ENCODE assay signal across 8 cellular contexts in the genomic region with DNA sequence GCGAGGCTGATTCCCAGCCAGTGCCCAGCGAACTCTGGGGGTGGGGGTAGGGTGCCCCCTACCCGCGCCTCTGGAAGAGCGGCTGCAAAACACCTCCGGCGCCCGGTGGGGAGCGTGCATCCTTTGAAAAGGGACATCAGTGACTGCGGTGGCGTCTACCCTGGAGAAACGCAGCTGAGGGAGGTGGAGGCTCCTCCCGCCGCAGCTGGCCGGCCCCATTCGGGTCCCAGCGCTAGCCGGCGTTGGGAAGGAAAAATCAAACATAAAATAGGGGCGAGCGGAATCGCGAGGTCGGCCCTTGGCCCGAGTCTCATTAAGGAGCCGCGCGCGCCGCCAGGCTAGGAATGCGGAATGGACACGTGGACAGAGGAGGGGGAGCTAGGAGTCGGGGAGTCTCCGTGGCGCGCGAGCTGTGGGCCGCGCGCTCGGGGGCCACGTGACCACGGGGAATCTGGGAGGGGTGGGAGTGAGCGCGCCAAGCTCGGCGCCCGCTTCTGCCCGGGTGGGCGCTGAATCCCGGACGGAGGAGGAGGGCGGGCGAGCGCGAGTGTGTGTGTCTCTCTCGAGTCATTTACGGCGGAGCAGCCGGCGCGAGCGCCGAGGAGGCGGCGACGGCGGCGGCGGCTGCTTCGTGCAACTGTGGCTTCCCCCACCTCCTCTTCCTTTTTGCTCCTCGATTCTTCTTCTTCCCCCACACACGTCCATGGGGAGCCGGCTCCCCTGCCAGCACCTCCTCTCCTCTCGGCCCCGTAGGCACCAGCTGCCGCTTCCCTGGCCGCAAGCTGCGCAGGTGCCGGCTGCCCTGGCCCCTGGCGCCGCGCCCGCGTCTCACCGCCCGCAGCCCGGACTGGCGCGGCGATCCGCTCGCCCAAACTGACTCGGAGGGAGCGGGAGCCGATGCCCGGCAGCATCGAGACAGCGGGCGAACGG. TPM values are rescaled to one million over a fixed set of nuclear protein-coding genes. Genes with fewer than 3 reads are reported as not detected.
A peak's percentile ranks its signal among the peaks of the same experiment; 100 is the strongest.
DNase-seq lines count a peak whose midpoint lies in the region; ATAC-seq, FAIRE-seq and TF ChIP-seq lines count a peak whose summit lies in the region.

Gene TMEM132E, plus strand, starts transcription at position 566 of the 930 bp plus-strand sequence. CDS start 1,495 bp downstream, outside the sequence.

- H4K20me1 ChIP-seq in astrocyte (ENCODE audit: insufficient read depth, low read length) = no peaks in the 10 kb centered on the region

- intact Hi-C loops in sigmoid colon (cut with DNase I) = no loop called here

- TF ChIP-seq CTCF in astrocyte (IDR thresholded peaks at IDR 0.05; ENCODE audit: insufficient read depth, low read depth, low read length) = no peak
- no peak for TF ChIP-seq CTCF in sigmoid colon (IDR thresholded peaks at IDR 0.05)

- no peak within 1 kb of the TSS for H3K9ac ChIP-seq in astrocyte (ENCODE audit: low read length)

- DNase-seq in COLO668 (lab: John Stamatoyannopoulos, UW; ENCODE audit: unreplicated experiment) = peak; percentile 23
- peak; percentile 11 for DNase-seq in NCI-H128 (lab: John Stamatoyannopoulos, UW; ENCODE audit: unreplicated experiment)
- peak; percentile 6 for DNase-seq in astrocyte (ENCODE audit: low read depth)
- DNase-seq in sigmoid colon = peak; percentile 71
- DNase-seq in NAMALWA (ENCODE audit: low spot score) = no peak
- DNase-seq in HTR-8/SVneo (ENCODE audit: insufficient read length, low spot score) = no peak

- FAIRE-seq in astrocyte (lab: Jason Lieb, UNC) (no peak), HTR-8/SVneo (lab: Jason Lieb, UNC) (no peak)

- no peaks in the 10 kb centered on the region for H3K79me2 ChIP-seq in astrocyte (ENCODE audit: insufficient read depth, low read length)

- H3K27ac ChIP-seq in astrocyte (ENCODE audit: low read depth, low read length) (no peak within 1 kb of the TSS), sigmoid colon (no peak within 1 kb of the TSS)

- H3K4me3 ChIP-seq in astrocyte (ENCODE audit: insufficient read depth, low read depth, low read length) (peak within 1 kb of the TSS; percentile 17), iPS-18c (ENCODE audit: insufficient read depth, low read depth, low read length) (peak within 1 kb of the TSS; percentile 57), sigmoid colon (peak within 1 kb of the TSS; percentile 35 to 60 (median 54))

- no peaks in the 10 kb centered on the region for H3K36me3 Mint-ChIP-seq in astrocyte (ENCODE audit: low read depth, unreplicated experiment)

- peaks cover 8% of the 10 kb centered on the region for H3K4me1 ChIP-seq in astrocyte (ENCODE audit: insufficient read depth, low read length)
- peaks cover 0 to 37% (median 35%) of the 10 kb centered on the region in 4 donors for H3K4me1 ChIP-seq in sigmoid colon

- H3K9me3 ChIP-seq in astrocyte (ENCODE audit: insufficient read depth, low read depth, low read length) = peaks cover 3% of the 10 kb centered on the region
- no peaks in the 10 kb centered on the region for H3K9me3 ChIP-seq in iPS-18c (ENCODE audit: control insufficient read depth, insufficient read depth, low read length)
- peaks cover 0 to 3% (median 0%) of the 10 kb centered on the region in 4 donors for H3K9me3 ChIP-seq in sigmoid colon

- H3K27me3 ChIP-seq in astrocyte (ENCODE audit: insufficient read depth, low read length) (peaks cover 57% of the 10 kb centered on the region), sigmoid colon (peaks cover 43 to 89% (median 58%) of the 10 kb centered on the region in 3 donors)

- TF ChIP-seq POLR2A in sigmoid colon (IDR thresholded peaks at IDR 0.05) = no peak

- H3K36me3 ChIP-seq in astrocyte (ENCODE audit: insufficient read depth, low read length) = no peaks in the 10 kb centered on the region
- no peaks in the 10 kb centered on the region for H3K36me3 ChIP-seq in sigmoid colon

- no peak for ATAC-seq in HG03442 (IDR thresholded peaks at IDR 0.05; ENCODE audit: unreplicated experiment)

- TF ChIP-seq EP300 in sigmoid colon (IDR thresholded peaks at IDR 0.05) = no peak

- peaks cover 11% of the 10 kb centered on the region for H3K9me3 Mint-ChIP-seq in astrocyte (ENCODE audit: unreplicated experiment)

- H2AFZ ChIP-seq in astrocyte (ENCODE audit: low read depth, low read length) = peak within 1 kb of the TSS; percentile 41

- peaks cover 77% of the 10 kb centered on the region for H3K27me3 Mint-ChIP-seq in astrocyte (ENCODE audit: low read depth, unreplicated experiment)

- peak within 1 kb of the TSS; percentile 81 for H3K4me2 ChIP-seq in astrocyte (ENCODE audit: low read length)

- 1% methylated on average over 101 of the region's 101 CpGs for WGBS in sigmoid colon, 2 donors

- H3K4me3 Mint-ChIP-seq in astrocyte (ENCODE audit: unreplicated experiment) = peak within 1 kb of the TSS; percentile 83

- peaks cover 5% of the 10 kb centered on the region for H3K4me1 Mint-ChIP-seq in astrocyte (ENCODE audit: low read depth, unreplicated experiment)

- H3K27ac Mint-ChIP-seq in astrocyte (ENCODE audit: unreplicated experiment) = no peak within 1 kb of the TSS

RNA-seq across cellular contexts. Expression of gene TMEM132E, which starts in this region (rescaled TPM):
- total RNA-seq in astrocyte = 0.18 and 0.26 TPM in 2 replicates
- not detected for total RNA-seq in sigmoid colon
- polyA plus RNA-seq in sigmoid colon = under 1 TPM in 1 of 3 donors, not detected in 2; 0.10 TPM

Comparison
In these comparisons a context has a peak if more than half of its experiments do, and no peak if none do; other contexts are left out.
1. Peak in DNase-seq, H3K4me3 ChIP-seq and H3K4me2 ChIP-seq in astrocyte; RNA of the gene not detected or under 1 TPM.
2. Peak in DNase-seq and H3K4me3 ChIP-seq in sigmoid colon; RNA of the gene not detected or under 1 TPM.
3. DNase-seq: peak in COLO668 (single experiment) and NCI-H128 (single experiment); none in NAMALWA (single experiment) and HTR-8/SVneo (single experiment).
4. Peak in every context shown above with its lines, with median percentiles within 50 percentile points of each other: H3K4me3 ChIP-seq.